Comparison of ENCODE assay signal across 19 cellular contexts in the genomic region with DNA sequence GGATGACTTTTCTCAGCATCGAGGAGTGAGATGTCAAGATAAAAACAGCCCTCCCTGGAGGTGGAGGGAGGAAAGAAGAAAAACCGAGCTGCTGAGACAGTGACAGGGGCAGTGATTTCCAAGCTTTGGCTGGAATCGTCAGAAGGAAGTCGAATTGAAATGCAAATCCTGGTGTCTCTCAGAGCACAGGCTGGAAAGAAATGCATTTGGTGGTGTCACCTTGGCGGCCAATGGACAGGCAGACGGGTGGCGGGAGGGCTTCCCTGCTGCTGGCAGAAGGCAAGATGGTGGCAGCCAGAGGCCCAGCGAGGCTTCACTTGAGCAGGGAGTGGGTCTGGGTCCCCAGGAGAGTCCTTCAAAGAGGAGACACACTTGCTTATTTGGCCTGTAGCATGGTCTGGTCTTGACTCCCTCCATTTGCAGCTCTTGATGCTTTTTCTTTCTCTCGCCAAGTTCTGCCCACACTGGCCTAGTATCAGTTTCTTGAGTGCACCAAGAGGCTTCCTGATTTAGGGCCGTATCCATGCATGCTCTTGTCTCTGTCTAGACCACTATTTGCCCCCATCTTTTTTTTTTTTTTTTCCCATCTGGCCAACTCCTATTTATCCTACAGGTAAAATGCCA.
"Had no signal": no experiment of that assay in that cellular context is flagged by ENCODE, and none has a peak within 500 bp of the region (broad histone marks: within the 10 kb centered on the region; RNA-seq: fewer than 3 reads in every experiment).

No MANE protein-coding gene starts in this region.

- H3K4me3 Mint-ChIP-seq: activated CD4-positive, alpha-beta T cell treated with anti-CD3 and anti-CD28 coated beads, Interleukin-2, amount 10 ng/mL, durations not matched to agents 7 days and 5 days; activated CD8-positive, alpha-beta T cell treated with anti-CD3 and anti-CD28 coated beads, Interleukin-2, amount 10 ng/mL, durations not matched to agents 7 days and 5 days; activated naive CD8-positive, alpha-beta T cell treated with anti-CD3 and anti-CD28 coated beads, Interleukin-2, amount 10 ng/mL, durations not matched to agents 7 days and 5 days; activated T-cell treated with anti-CD3 and anti-CD28 coated beads, Interleukin-2, amount 50 U/mL, for 24 hours; stimulated activated effector memory CD8-positive, alpha-beta T cell treated with anti-CD3 and anti-CD28 coated beads, Interleukin-12 subunit alpha, Interleukin-12 subunit beta, amount 100 ng/mL, for 72 hours had no signal

- H3K27ac ChIP-seq: body of pancreas, neutrophil, parathyroid adenoma, stomach had no signal

- DNase-seq: activated CD4-positive, alpha-beta T cell treated with anti-CD3 and anti-CD28 coated beads, Interleukin-2, amount 10 ng/mL, durations not matched to agents 7 days and 5 days; activated CD8-positive, alpha-beta T cell treated with anti-CD3 and anti-CD28 coated beads, Interleukin-2, amount 10 ng/mL, durations not matched to agents 7 days and 5 days; activated naive CD4-positive, alpha-beta T cell treated with Interleukin-2 at 50 U/mL for 16 hours; activated naive CD8-positive, alpha-beta T cell treated with anti-CD3 and anti-CD28 coated beads, Interleukin-2, amount 10 ng/mL, durations not matched to agents 7 days and 5 days; activated T-cell treated with anti-CD3 and anti-CD28 coated beads, Interleukin-2, amount 50 U/mL, for 24 hours; body of pancreas; dermis blood vessel endothelial cell; foreskin melanocyte; head of caudate nucleus; left cardiac atrium; stimulated activated CD4-positive, alpha-beta T cell treated with anti-CD3 and anti-CD28 coated beads, Interleukin-4, amount 100 ng/mL, for 24 hours; stomach; trophoblast cell had no signal

- H3K4me3 ChIP-seq: body of pancreas, smooth muscle cell, stomach had no signal

- H3K36me3 ChIP-seq: neutrophil, stomach had no signal

- ATAC-seq: activated CD8-positive, alpha-beta T cell treated with anti-CD3 and anti-CD28 coated beads, Interleukin-2, amount 10 ng/mL, durations not matched to agents 7 days and 5 days; body of pancreas; left cardiac atrium; sciatic nerve; stimulated activated effector memory CD8-positive, alpha-beta T cell treated with anti-CD3 and anti-CD28 coated beads, Interleukin-12 subunit alpha, Interleukin-12 subunit beta, amount 100 ng/mL, for 72 hours had no signal

- H3K27ac Mint-ChIP-seq: activated CD4-positive, alpha-beta T cell treated with anti-CD3 and anti-CD28 coated beads, Interleukin-2, amount 10 ng/mL, durations not matched to agents 7 days and 5 days; activated CD8-positive, alpha-beta T cell treated with anti-CD3 and anti-CD28 coated beads, Interleukin-2, amount 10 ng/mL, durations not matched to agents 7 days and 5 days; activated naive CD8-positive, alpha-beta T cell treated with anti-CD3 and anti-CD28 coated beads, Interleukin-2, amount 10 ng/mL, durations not matched to agents 7 days and 5 days; activated T-cell treated with anti-CD3 and anti-CD28 coated beads, Interleukin-2, amount 50 U/mL, for 24 hours; activated T-helper 2 cell treated with anti-CD3 and anti-CD28 coated beads, Interferon-gamma antibody, Interleukin-2, Interleukin-4, amounts not matched to agents 10 μg/mL and 5 μg/mL and 100 μg/mL, durations not matched to agents 14 hours and 24 hours and 36 hours; stimulated activated effector memory CD8-positive, alpha-beta T cell treated with anti-CD3 and anti-CD28 coated beads, Interleukin-12 subunit alpha, Interleukin-12 subunit beta, amount 100 ng/mL, for 72 hours had no signal

- H3K9me3 Mint-ChIP-seq: activated CD4-positive, alpha-beta T cell treated with anti-CD3 and anti-CD28 coated beads, Interleukin-2, amount 10 ng/mL, durations not matched to agents 7 days and 5 days; activated naive CD8-positive, alpha-beta T cell treated with anti-CD3 and anti-CD28 coated beads, Interleukin-2, amount 10 ng/mL, durations not matched to agents 7 days and 5 days; activated T-cell treated with anti-CD3 and anti-CD28 coated beads, Interleukin-2, amount 50 U/mL, for 24 hours; activated T-helper 2 cell treated with anti-CD3 and anti-CD28 coated beads, Interferon-gamma antibody, Interleukin-2, Interleukin-4, amounts not matched to agents 10 μg/mL and 5 μg/mL and 100 μg/mL, durations not matched to agents 14 hours and 24 hours and 36 hours; stimulated activated effector memory CD8-positive, alpha-beta T cell treated with anti-CD3 and anti-CD28 coated beads, Interleukin-12 subunit alpha, Interleukin-12 subunit beta, amount 100 ng/mL, for 72 hours had no signal

- H3K36me3 Mint-ChIP-seq: activated naive CD8-positive, alpha-beta T cell treated with anti-CD3 and anti-CD28 coated beads, Interleukin-2, amount 10 ng/mL, durations not matched to agents 7 days and 5 days; stimulated activated effector memory CD8-positive, alpha-beta T cell treated with anti-CD3 and anti-CD28 coated beads, Interleukin-12 subunit alpha, Interleukin-12 subunit beta, amount 100 ng/mL, for 72 hours had no signal

- H3K27me3 ChIP-seq: body of pancreas had no signal

- H3K4me1 Mint-ChIP-seq: activated CD4-positive, alpha-beta T cell treated with anti-CD3 and anti-CD28 coated beads, Interleukin-2, amount 10 ng/mL, durations not matched to agents 7 days and 5 days; activated naive CD8-positive, alpha-beta T cell treated with anti-CD3 and anti-CD28 coated beads, Interleukin-2, amount 10 ng/mL, durations not matched to agents 7 days and 5 days; stimulated activated effector memory CD8-positive, alpha-beta T cell treated with anti-CD3 and anti-CD28 coated beads, Interleukin-12 subunit alpha, Interleukin-12 subunit beta, amount 100 ng/mL, for 72 hours had no signal

- H3K9me3 ChIP-seq: body of pancreas, neutrophil, stomach had no signal

- H3K4me1 ChIP-seq: body of pancreas, parathyroid adenoma had no signal
